ENCODE assay signal across 8 cellular contexts in the genomic region with DNA sequence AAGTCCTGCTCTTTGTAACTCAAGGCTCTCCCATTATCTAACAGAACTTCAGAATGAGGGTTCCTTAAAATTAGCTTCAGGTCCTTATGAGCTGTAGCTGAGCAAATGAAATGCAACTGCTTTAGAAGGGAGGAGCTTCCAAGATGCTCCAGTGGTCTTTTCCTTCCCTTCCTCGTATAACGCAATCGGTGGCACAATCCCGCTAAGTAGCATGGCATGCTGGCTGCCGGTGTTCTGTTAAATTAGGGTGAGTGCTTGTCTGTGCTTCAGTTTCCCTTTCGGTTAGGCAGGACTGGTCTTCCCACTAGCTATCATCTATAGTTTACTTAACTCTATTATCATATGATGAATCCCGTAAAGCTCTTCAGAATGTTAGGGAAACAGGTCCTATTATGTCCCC. TPM values are rescaled to one million over a fixed set of nuclear protein-coding genes. Genes with fewer than 3 reads are reported as not detected.
DNase-seq lines count a peak whose midpoint lies in the region; ATAC-seq and TF ChIP-seq lines count a peak whose summit lies in the region.

No MANE protein-coding gene starts in this region.

- ATAC-seq in stimulated activated naive CD8-positive, alpha-beta T cell treated with anti-CD3 and anti-CD28 coated beads, Interleukin-15, amount 100 ng/mL, for 72 hours: peak; percentile 51
- no peak for ATAC-seq in HG02885 (IDR thresholded peaks at IDR 0.05; ENCODE audit: poor library complexity, unreplicated experiment)

- H3K4me3 ChIP-seq in LNCaP clone FGC (ENCODE audit: low read depth, low read length) (peak overlapping the region; percentile 54), ascending aorta (peak overlapping the region; percentile 58 to 77)

- peaks cover 62% of the 10 kb centered on the region for H3K4me1 Mint-ChIP-seq in activated T-cell treated with anti-CD3 and anti-CD28 coated beads, Interleukin-2, amount 50 U/mL, for 24 hours (ENCODE audit: low read depth)
- H3K4me1 Mint-ChIP-seq in stimulated activated naive CD8-positive, alpha-beta T cell treated with anti-CD3 and anti-CD28 coated beads, Interleukin-15, amount 100 ng/mL, for 72 hours: peaks cover 51% of the 10 kb centered on the region

- peak overlapping the region; percentile 76 to 80 for H3K27ac ChIP-seq in ascending aorta

- H3K9me3 ChIP-seq in ascending aorta: no peaks in the 10 kb centered on the region

- no peaks in the 10 kb centered on the region for H3K27me3 Mint-ChIP-seq in activated T-cell treated with anti-CD3 and anti-CD28 coated beads, Interleukin-2, amount 50 U/mL, for 24 hours
- H3K27me3 Mint-ChIP-seq in stimulated activated naive CD8-positive, alpha-beta T cell treated with anti-CD3 and anti-CD28 coated beads, Interleukin-15, amount 100 ng/mL, for 72 hours: no peaks in the 10 kb centered on the region

- H3K36me3 ChIP-seq in ascending aorta: no peaks in the 10 kb centered on the region

- peaks cover 49% of the 10 kb centered on the region for H3K36me3 Mint-ChIP-seq in activated T-cell treated with anti-CD3 and anti-CD28 coated beads, Interleukin-2, amount 50 U/mL, for 24 hours (ENCODE audit: low read depth)

- peaks cover 3 to 13% of the 10 kb centered on the region in 2 donors for H3K4me1 ChIP-seq in ascending aorta

- intact Hi-C loops in ascending aorta (cut with DNase I): loop anchor here (2.0 to 10.0 kb wide), 4 partner anchors 1015 to 1463 kb away; a partner anchor contains a TSS

- H3K9me3 Mint-ChIP-seq in activated T-cell treated with anti-CD3 and anti-CD28 coated beads, Interleukin-2, amount 50 U/mL, for 24 hours: no peaks in the 10 kb centered on the region
- no peaks in the 10 kb centered on the region for H3K9me3 Mint-ChIP-seq in stimulated activated naive CD8-positive, alpha-beta T cell treated with anti-CD3 and anti-CD28 coated beads, Interleukin-15, amount 100 ng/mL, for 72 hours

- DNase-seq in activated T-cell treated with anti-CD3 and anti-CD28 coated beads, Interleukin-2, amount 50 U/mL, for 24 hours: no peak
- DNase-seq in activated T-cell treated with anti-CD3 and anti-CD28 coated beads, Interleukin-2, amount 50 U/mL, for 48 hours: no peak
- DNase-seq in LNCaP clone FGC (ENCODE audit: low read depth) (no peak), ascending aorta (ENCODE audit: low spot score in 2 of 2) (no peak), left kidney (ENCODE audit: low read depth, low spot score) (peak; percentile 15), kidney glomerular epithelial cell (lab: John Stamatoyannopoulos, UW) (no peak)
- DNase-seq in stimulated activated naive CD8-positive, alpha-beta T cell treated with anti-CD3 and anti-CD28 coated beads, Interleukin-15, amount 100 ng/mL, for 72 hours: peak; percentile 27 to 28

- TF ChIP-seq CTCF in LNCaP clone FGC (IDR thresholded peaks at IDR 0.05; ENCODE audit: control insufficient read depth, extremely low read depth, insufficient read depth) (no peak), ascending aorta (IDR thresholded peaks at IDR 0.05) (no peak)

- peak overlapping the region; percentile 95 for H3K27ac Mint-ChIP-seq in activated T-cell treated with anti-CD3 and anti-CD28 coated beads, Interleukin-2, amount 50 U/mL, for 24 hours
- H3K27ac Mint-ChIP-seq in stimulated activated naive CD8-positive, alpha-beta T cell treated with anti-CD3 and anti-CD28 coated beads, Interleukin-15, amount 100 ng/mL, for 72 hours: peak overlapping the region; percentile 86 to 94

- H3K4me3 Mint-ChIP-seq in activated T-cell treated with anti-CD3 and anti-CD28 coated beads, Interleukin-2, amount 50 U/mL, for 24 hours: peak overlapping the region; percentile 97
- H3K4me3 Mint-ChIP-seq in stimulated activated naive CD8-positive, alpha-beta T cell treated with anti-CD3 and anti-CD28 coated beads, Interleukin-15, amount 100 ng/mL, for 72 hours: peak overlapping the region; percentile 82 to 92

- no peaks in the 10 kb centered on the region for H3K27me3 ChIP-seq in ascending aorta

RNA-seq across cellular contexts. Expression of a gene that starts 0.9 kb away (rescaled TPM):
- total RNA-seq in ascending aorta: 36.7 TPM

Comparison
In these comparisons a context has a peak if more than half of its experiments do, and no peak if none do; other contexts are left out.
1. DNase-seq: peak in left kidney (single experiment) and stimulated activated naive CD8-positive, alpha-beta T cell treated with anti-CD3 and anti-CD28 coated beads, Interleukin-15, amount 100 ng/mL, for 72 hours (2 of 2); none in activated T-cell treated with anti-CD3 and anti-CD28 coated beads, Interleukin-2, amount 50 U/mL, for 24 hours (single experiment), activated T-cell treated with anti-CD3 and anti-CD28 coated beads, Interleukin-2, amount 50 U/mL, for 48 hours (0 of 2), LNCaP clone FGC (single experiment), ascending aorta (0 of 2) and kidney glomerular epithelial cell (single experiment).